Comparison of ENCODE assay signal across 1 cellular context in genomic region chr20:2238601-2239000, GRCh38.
TF ChIP-seq lines count a peak whose summit lies in the region.

No MANE protein-coding gene starts in this region.

TF ChIP-seq in HepG2, 621 proteins besides CTCF, POLR2A, EP300 and RAD21:
- TF ChIP-seq GFI1 (CRISPR knock-in tag; IDR thresholded peaks at IDR 0.05; ENCODE audit: borderline replicate concordance) (no peak), RARA (CRISPR knock-in tag; IDR thresholded peaks at IDR 0.05) (peak; percentile 7; the same call in 1 of the 2 replicates)
- TF ChIP-seq, protein P1, sequence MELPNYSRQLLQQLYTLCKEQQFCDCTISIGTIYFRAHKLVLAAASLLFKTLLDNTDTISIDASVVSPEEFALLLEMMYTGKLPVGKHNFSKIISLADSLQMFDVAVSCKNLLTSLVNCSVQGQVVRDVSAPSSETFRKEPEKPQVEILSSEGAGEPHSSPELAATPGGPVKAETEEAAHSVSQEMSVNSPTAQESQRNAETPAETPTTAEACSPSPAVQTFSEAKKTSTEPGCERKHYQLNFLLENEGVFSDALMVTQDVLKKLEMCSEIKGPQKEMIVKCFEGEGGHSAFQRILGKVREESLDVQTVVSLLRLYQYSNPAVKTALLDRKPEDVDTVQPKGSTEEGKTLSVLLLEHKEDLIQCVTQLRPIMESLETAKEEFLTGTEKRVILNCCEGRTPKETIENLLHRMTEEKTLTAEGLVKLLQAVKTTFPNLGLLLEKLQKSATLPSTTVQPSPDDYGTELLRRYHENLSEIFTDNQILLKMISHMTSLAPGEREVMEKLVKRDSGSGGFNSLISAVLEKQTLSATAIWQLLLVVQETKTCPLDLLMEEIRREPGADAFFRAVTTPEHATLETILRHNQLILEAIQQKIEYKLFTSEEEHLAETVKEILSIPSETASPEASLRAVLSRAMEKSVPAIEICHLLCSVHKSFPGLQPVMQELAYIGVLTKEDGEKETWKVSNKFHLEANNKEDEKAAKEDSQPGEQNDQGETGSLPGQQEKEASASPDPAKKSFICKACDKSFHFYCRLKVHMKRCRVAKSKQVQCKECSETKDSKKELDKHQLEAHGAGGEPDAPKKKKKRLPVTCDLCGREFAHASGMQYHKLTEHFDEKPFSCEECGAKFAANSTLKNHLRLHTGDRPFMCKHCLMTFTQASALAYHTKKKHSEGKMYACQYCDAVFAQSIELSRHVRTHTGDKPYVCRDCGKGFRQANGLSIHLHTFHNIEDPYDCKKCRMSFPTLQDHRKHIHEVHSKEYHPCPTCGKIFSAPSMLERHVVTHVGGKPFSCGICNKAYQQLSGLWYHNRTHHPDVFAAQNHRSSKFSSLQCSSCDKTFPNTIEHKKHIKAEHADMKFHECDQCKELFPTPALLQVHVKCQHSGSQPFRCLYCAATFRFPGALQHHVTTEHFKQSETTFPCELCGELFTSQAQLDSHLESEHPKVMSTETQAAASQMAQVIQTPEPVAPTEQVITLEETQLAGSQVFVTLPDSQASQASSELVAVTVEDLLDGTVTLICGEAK (IDR thresholded peaks at IDR 0.05), result no peak
- TF ChIP-seq, protein P1 (CRISPR knock-in tag; IDR thresholded peaks at IDR 0.05), result 0 out of 2 replicates have a peak, but pooled peaks have one; percentile 16
